In the genomic region with DNA sequence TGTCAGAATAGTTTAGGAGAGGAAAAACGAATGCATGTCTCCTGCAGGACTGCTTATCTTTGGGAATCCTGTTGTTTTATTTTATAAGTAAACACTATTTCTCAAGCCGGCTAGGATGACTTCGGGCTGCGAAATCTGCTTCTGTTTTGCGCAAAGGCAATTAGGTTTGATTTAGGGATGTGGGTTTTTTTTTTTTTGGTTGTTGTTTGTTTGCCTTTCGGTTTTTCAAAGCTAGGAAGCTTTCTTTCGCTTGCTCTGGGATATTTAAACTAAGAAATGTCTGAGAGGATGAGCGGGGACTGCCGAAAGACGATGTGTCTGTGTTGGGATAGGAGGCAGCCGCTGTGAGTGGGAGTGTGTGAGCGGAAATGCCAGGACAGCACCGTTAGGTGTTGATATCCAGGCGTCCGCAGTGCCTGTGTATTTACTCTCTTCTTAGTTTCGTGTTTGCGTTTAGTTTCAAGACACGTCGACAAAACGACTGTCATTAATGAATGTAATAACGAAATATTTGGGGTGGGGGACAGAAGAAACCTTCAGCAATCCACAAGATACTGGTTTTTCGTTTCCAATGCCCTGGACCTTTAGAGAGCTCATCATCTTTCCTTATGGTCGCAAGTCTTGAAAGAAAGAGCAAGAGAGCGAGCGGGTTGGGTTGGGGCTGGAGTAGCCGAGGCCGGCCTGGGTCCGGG, we compare ENCODE assay signal across 1 cellular context.
A peak's percentile ranks its signal among the peaks of the same experiment; 100 is the strongest.
TF ChIP-seq lines count a peak whose summit lies in the region.

No MANE protein-coding gene starts in this region.

TF ChIP-seq in HEK293, 187 proteins besides CTCF, POLR2A, EP300 and RAD21 (continued from another document and continues in another):
- TF ChIP-seq, protein P1, sequence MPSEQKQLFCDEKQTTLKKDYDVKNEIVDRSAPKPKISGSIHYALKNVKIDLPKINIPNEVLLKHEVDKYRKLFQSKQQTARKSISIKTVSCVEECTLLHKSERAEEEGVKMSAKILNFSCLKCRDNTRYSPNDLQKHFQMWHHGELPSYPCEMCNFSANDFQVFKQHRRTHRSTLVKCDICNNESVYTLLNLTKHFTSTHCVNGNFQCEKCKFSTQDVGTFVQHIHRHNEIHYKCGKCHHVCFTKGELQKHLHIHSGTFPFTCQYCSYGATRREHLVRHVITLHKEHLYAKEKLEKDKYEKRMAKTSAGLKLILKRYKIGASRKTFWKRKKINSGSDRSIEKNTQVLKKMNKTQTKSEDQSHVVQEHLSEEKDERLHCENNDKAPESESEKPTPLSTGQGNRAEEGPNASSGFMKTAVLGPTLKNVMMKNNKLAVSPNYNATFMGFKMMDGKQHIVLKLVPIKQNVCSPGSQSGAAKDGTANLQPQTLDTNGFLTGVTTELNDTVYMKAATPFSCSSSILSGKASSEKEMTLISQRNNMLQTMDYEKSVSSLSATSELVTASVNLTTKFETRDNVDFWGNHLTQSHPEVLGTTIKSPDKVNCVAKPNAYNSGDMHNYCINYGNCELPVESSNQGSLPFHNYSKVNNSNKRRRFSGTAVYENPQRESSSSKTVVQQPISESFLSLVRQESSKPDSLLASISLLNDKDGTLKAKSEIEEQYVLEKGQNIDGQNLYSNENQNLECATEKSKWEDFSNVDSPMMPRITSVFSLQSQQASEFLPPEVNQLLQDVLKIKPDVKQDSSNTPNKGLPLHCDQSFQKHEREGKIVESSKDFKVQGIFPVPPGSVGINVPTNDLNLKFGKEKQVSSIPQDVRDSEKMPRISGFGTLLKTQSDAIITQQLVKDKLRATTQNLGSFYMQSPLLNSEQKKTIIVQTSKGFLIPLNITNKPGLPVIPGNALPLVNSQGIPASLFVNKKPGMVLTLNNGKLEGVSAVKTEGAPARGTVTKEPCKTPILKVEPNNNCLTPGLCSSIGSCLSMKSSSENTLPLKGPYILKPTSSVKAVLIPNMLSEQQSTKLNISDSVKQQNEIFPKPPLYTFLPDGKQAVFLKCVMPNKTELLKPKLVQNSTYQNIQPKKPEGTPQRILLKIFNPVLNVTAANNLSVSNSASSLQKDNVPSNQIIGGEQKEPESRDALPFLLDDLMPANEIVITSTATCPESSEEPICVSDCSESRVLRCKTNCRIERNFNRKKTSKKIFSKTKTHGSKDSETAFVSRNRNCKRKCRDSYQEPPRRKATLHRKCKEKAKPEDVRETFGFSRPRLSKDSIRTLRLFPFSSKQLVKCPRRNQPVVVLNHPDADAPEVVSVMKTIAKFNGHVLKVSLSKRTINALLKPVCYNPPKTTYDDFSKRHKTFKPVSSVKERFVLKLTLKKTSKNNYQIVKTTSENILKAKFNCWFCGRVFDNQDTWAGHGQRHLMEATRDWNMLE (tag by site-specific recombination; conservative IDR thresholded peaks at IDR 0.05; ENCODE audit: low read depth): no peak
- TF ChIP-seq ZNF19 (tag by site-specific recombination; IDR thresholded peaks at IDR 0.05; ENCODE audit: low read depth): no peak
- TF ChIP-seq ZBTB7A (tag by site-specific recombination; IDR thresholded peaks at IDR 0.05; ENCODE audit: low read depth): no peak
- TF ChIP-seq MEIS1 (CRISPR knock-in tag; IDR thresholded peaks at IDR 0.05; ENCODE audit: borderline replicate concordance): no peak
- no peak for TF ChIP-seq ZNF23 (tag by site-specific recombination; IDR thresholded peaks at IDR 0.05; ENCODE audit: borderline replicate concordance)
- TF ChIP-seq OSR2 (tag by site-specific recombination; IDR thresholded peaks at IDR 0.05): no peak
- peak; percentile 92 for TF ChIP-seq ZNF600 (tag by site-specific recombination; IDR thresholded peaks at IDR 0.05)
- no peak for TF ChIP-seq ZNF214 (tag by site-specific recombination; IDR thresholded peaks at IDR 0.05; ENCODE audit: borderline replicate concordance)
- no peak for TF ChIP-seq ZNF223 (tag by site-specific recombination; IDR thresholded peaks at IDR 0.05)
- TF ChIP-seq FEZF1 (tag by site-specific recombination; IDR thresholded peaks at IDR 0.05): no peak
- TF ChIP-seq ZNF184 (tag by site-specific recombination; IDR thresholded peaks at IDR 0.05): no peak
- no peak for TF ChIP-seq KLF7 (tag by site-specific recombination; IDR thresholded peaks at IDR 0.05; ENCODE audit: borderline replicate concordance)
- no peak; the same call in 1 of the 2 replicates for TF ChIP-seq ZNF324 (tag by site-specific recombination; IDR thresholded peaks at IDR 0.05)
- TF ChIP-seq, protein P2, sequence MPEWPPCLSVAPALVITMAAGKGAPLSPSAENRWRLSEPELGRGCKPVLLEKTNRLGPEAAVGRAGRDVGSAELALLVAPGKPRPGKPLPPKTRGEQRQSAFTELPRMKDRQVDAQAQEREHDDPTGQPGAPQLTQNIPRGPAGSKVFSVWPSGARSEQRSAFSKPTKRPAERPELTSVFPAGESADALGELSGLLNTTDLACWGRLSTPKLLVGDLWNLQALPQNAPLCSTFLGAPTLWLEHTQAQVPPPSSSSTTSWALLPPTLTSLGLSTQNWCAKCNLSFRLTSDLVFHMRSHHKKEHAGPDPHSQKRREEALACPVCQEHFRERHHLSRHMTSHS (tag by site-specific recombination; IDR thresholded peaks at IDR 0.05): no peak
- TF ChIP-seq TRIM28 (IDR thresholded peaks at IDR 0.05; ENCODE audit: borderline replicate concordance, low read length): no peak
- no peak for TF ChIP-seq ZNF514 (tag by site-specific recombination; IDR thresholded peaks at IDR 0.05)
- TF ChIP-seq ZNF266 (tag by site-specific recombination; IDR thresholded peaks at IDR 0.05; ENCODE audit: low read depth): no peak
- TF ChIP-seq, protein P3, sequence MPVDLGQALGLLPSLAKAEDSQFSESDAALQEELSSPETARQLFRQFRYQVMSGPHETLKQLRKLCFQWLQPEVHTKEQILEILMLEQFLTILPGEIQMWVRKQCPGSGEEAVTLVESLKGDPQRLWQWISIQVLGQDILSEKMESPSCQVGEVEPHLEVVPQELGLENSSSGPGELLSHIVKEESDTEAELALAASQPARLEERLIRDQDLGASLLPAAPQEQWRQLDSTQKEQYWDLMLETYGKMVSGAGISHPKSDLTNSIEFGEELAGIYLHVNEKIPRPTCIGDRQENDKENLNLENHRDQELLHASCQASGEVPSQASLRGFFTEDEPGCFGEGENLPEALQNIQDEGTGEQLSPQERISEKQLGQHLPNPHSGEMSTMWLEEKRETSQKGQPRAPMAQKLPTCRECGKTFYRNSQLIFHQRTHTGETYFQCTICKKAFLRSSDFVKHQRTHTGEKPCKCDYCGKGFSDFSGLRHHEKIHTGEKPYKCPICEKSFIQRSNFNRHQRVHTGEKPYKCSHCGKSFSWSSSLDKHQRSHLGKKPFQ (tag by site-specific recombination; IDR thresholded peaks at IDR 0.05): no peak
- TF ChIP-seq, protein P4, sequence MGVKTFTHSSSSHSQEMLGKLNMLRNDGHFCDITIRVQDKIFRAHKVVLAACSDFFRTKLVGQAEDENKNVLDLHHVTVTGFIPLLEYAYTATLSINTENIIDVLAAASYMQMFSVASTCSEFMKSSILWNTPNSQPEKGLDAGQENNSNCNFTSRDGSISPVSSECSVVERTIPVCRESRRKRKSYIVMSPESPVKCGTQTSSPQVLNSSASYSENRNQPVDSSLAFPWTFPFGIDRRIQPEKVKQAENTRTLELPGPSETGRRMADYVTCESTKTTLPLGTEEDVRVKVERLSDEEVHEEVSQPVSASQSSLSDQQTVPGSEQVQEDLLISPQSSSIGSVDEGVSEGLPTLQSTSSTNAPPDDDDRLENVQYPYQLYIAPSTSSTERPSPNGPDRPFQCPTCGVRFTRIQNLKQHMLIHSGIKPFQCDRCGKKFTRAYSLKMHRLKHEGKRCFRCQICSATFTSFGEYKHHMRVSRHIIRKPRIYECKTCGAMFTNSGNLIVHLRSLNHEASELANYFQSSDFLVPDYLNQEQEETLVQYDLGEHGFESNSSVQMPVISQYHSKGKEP (tag by site-specific recombination; IDR thresholded peaks at IDR 0.05): no peak
- TF ChIP-seq ZNF239 (tag by site-specific recombination; IDR thresholded peaks at IDR 0.05): no peak
- TF ChIP-seq, protein P5, sequence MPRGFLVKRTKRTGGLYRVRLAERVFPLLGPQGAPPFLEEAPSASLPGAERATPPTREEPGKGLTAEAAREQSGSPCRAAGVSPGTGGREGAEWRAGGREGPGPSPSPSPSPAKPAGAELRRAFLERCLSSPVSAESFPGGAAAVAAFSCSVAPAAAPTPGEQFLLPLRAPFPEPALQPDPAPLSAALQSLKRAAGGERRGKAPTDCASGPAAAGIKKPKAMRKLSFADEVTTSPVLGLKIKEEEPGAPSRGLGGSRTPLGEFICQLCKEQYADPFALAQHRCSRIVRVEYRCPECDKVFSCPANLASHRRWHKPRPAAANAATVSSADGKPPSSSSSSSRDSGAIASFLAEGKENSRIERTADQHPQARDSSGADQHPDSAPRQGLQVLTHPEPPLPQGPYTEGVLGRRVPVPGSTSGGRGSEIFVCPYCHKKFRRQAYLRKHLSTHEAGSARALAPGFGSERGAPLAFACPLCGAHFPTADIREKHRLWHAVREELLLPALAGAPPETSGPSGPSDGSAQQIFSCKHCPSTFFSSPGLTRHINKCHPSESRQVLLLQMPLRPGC (tag by site-specific recombination; IDR thresholded peaks at IDR 0.05): peak; percentile 64; the same call in 1 of the 2 replicates
- TF ChIP-seq, protein P6, sequence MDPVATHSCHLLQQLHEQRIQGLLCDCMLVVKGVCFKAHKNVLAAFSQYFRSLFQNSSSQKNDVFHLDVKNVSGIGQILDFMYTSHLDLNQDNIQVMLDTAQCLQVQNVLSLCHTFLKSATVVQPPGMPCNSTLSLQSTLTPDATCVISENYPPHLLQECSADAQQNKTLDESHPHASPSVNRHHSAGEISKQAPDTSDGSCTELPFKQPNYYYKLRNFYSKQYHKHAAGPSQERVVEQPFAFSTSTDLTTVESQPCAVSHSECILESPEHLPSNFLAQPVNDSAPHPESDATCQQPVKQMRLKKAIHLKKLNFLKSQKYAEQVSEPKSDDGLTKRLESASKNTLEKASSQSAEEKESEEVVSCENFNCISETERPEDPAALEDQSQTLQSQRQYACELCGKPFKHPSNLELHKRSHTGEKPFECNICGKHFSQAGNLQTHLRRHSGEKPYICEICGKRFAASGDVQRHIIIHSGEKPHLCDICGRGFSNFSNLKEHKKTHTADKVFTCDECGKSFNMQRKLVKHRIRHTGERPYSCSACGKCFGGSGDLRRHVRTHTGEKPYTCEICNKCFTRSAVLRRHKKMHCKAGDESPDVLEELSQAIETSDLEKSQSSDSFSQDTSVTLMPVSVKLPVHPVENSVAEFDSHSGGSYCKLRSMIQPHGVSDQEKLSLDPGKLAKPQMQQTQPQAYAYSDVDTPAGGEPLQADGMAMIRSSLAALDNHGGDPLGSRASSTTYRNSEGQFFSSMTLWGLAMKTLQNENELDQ (tag by site-specific recombination; IDR thresholded peaks at IDR 0.05; ENCODE audit: low read depth): no peak
- no peak for TF ChIP-seq ZNF549 (tag by site-specific recombination; IDR thresholded peaks at IDR 0.05)
- TF ChIP-seq ZNF175 (tag by site-specific recombination; IDR thresholded peaks at IDR 0.05): no peak
- TF ChIP-seq ZNF776 (tag by site-specific recombination; IDR thresholded peaks at IDR 0.05; ENCODE audit: borderline replicate concordance): no peak
- TF ChIP-seq, protein P7, sequence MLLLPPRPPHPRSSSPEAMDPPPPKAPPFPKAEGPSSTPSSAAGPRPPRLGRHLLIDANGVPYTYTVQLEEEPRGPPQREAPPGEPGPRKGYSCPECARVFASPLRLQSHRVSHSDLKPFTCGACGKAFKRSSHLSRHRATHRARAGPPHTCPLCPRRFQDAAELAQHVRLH (tag by site-specific recombination; IDR thresholded peaks at IDR 0.05): no peak
- no peak for TF ChIP-seq ZNF416 (tag by site-specific recombination; IDR thresholded peaks at IDR 0.05)
- TF ChIP-seq, protein P8, sequence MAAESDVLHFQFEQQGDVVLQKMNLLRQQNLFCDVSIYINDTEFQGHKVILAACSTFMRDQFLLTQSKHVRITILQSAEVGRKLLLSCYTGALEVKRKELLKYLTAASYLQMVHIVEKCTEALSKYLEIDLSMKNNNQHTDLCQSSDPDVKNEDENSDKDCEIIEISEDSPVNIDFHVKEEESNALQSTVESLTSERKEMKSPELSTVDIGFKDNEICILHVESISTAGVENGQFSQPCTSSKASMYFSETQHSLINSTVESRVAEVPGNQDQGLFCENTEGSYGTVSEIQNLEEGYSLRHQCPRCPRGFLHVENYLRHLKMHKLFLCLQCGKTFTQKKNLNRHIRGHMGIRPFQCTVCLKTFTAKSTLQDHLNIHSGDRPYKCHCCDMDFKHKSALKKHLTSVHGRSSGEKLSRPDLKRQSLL (tag by site-specific recombination; IDR thresholded peaks at IDR 0.05): no peak
- TF ChIP-seq SCRT2 (tag by site-specific recombination; IDR thresholded peaks at IDR 0.05): no peak
- TF ChIP-seq ZNF629 (tag by site-specific recombination; IDR thresholded peaks at IDR 0.05): no peak
- no peak for TF ChIP-seq ZNF112 (tag by site-specific recombination; IDR thresholded peaks at IDR 0.05)
- TF ChIP-seq, protein P9, sequence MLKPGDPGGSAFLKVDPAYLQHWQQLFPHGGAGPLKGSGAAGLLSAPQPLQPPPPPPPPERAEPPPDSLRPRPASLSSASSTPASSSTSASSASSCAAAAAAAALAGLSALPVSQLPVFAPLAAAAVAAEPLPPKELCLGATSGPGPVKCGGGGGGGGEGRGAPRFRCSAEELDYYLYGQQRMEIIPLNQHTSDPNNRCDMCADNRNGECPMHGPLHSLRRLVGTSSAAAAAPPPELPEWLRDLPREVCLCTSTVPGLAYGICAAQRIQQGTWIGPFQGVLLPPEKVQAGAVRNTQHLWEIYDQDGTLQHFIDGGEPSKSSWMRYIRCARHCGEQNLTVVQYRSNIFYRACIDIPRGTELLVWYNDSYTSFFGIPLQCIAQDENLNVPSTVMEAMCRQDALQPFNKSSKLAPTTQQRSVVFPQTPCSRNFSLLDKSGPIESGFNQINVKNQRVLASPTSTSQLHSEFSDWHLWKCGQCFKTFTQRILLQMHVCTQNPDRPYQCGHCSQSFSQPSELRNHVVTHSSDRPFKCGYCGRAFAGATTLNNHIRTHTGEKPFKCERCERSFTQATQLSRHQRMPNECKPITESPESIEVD (tag by site-specific recombination; IDR thresholded peaks at IDR 0.05): peak; percentile 35; the same call in 1 of the 2 replicates
- no peak for TF ChIP-seq ZEB2 (tag by site-specific recombination; IDR thresholded peaks at IDR 0.05)
- TF ChIP-seq PRDM1 (tag by site-specific recombination; IDR thresholded peaks at IDR 0.05): no peak
- TF ChIP-seq ZNF174 (tag by site-specific recombination; IDR thresholded peaks at IDR 0.05): no peak
- TF ChIP-seq ZNF621 (tag by site-specific recombination; IDR thresholded peaks at IDR 0.05): no peak
